ENCODE assay signal across 7 cellular contexts in the genomic region with DNA sequence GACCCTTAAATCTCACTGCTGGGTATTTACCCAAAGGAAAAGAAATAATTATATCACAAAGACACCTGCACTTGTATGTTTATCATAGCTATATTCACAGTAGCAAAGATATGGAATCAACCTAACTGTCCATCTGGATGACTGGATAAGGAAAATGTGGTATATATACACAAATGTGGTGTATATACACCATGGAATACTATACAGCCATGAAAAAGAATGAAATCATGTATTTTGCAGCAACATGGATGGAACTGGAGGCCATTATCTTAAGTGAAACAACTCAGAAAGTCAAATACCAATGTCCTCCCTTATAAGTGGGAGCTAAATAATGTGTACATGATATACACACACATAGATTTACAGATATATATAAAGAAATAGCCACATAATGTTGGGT.
"Had no signal": no experiment of that assay in that cellular context is flagged by ENCODE, and none has a peak within 500 bp of the region (broad histone marks: within the 10 kb centered on the region; RNA-seq: fewer than 3 reads in every experiment).

No MANE protein-coding gene starts in this region.

- H3K4me2 ChIP-seq: KMS-11 had no signal

- H3K27ac ChIP-seq: HL-60, KMS-11 had no signal

- H3K9ac ChIP-seq: KMS-11 had no signal

- FAIRE-seq: HepG2, HTR-8/SVneo had no signal

- ATAC-seq: HepG2 had no signal

- DNase-seq: IMR-90, KBM-7, KG1 had no signal
